In the genomic region with DNA sequence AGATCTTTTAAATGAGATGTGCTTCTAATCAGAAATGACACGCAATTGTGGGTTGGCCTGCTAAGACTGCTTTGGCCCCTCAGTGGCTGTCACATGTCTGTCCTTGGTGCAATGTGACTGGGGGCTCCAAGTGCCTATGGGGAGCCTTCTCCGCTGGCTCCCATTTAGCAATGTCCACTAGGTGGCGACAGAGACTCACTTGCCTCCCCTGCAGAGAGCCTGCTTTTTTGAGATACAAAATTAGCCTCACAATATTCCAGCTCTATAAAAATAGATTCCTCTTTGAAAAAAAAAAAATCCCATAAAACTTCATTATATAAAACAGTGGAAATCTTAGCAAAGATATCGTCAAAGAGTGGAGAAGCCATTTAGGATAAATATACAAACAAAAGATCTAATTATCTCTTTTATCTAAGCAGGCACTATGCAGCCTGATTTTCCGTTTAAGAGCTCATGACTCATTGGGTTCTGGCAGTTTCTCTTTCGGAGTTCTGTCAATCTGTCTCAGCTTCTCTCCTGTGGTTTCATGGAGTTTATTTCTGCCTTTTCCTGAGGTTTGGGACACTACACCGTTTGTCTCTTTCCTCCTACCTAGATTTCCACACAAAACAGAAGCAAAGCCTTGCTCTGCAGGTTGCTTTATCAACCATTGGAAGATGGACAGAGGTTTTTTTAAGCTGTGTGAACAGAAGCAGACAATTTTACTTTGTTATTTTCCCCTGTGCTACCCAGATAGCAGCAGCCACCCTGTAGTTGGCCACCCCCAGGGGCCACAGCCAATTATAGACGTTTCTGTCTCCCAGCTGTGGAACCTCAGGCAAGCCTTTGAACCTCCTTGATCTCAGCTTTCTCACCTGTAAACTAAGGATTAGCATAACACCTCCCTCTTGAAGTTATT, we compare ENCODE assay signal across 8 cellular contexts.
DNase-seq lines count a peak whose midpoint lies in the region; ATAC-seq and TF ChIP-seq lines count a peak whose summit lies in the region.

No MANE protein-coding gene starts in this region.

- BruUV-seq in mammary epithelial cell (replicated peaks; lab: Mats Ljungman, UMichigan) = no TSS peak

- POLR2A ChIA-PET in HEK293T (lab: Yijun Ruan, JAX) = no interaction called here

- TF ChIP-seq CTCF in VCaP (conservative IDR thresholded peaks at IDR 0.05) = peak; percentile 98
- peak; percentile 97 for TF ChIP-seq CTCF in mammary epithelial cell (conservative IDR thresholded peaks at IDR 0.05 in 1 of 2, IDR thresholded peaks at IDR 0.05 in 1 of 2; ENCODE audit: extremely low read depth in 1 of 2, insufficient read depth in 1 of 2, low read depth in 1 of 2, low read length in 2 of 2)

- H4K20me1 ChIP-seq in mammary epithelial cell (ENCODE audit: insufficient read depth, low read length) = no peaks in the 10 kb centered on the region

- H3K27me3 ChIP-seq in mammary epithelial cell (ENCODE audit: insufficient read depth, low read length) = no peaks in the 10 kb centered on the region

- DNase-seq in EH (ENCODE audit: low read depth) = peak; percentile 83
- peak; percentile 75 for DNase-seq in HEK293T (ENCODE audit: extremely low spot score)
- peak; percentile 51 for DNase-seq in NCI-H146 (lab: John Stamatoyannopoulos, UW)
- peak; percentile 75 for DNase-seq in mammary epithelial cell
- DNase-seq in islet precursor cell = peak; percentile 73
- DNase-seq in stimulated activated CD4-positive, alpha-beta T cell treated with anti-CD3 and anti-CD28 coated beads, Interleukin-12 subunit alpha, Interleukin-12 subunit beta, amount 100 ng/mL, for 4 hours = peak; percentile 53

- H3K4me2 ChIP-seq in mammary epithelial cell (ENCODE audit: insufficient read depth, low read depth, low read length) = peak overlapping the region; percentile 83

- H3K4me3 ChIP-seq in mammary epithelial cell (replicated peaks in 1 of 3; ENCODE audit: insufficient read depth in 1 of 3, low read depth in 2 of 3, low read length in 3 of 3) = peak overlapping the region in 2 of 3 experiments; percentile 8 to 34

- H3K36me3 ChIP-seq in mammary epithelial cell (ENCODE audit: insufficient read depth, low read length) = no peaks in the 10 kb centered on the region

- ATAC-seq in GM21717 (IDR thresholded peaks at IDR 0.05; ENCODE audit: unreplicated experiment) = no peak

- WGBS in mammary epithelial cell (ENCODE audit: low coverage, missing lambda C conversion rate) = 2% methylated on average over 8 of the region's 8 CpGs

- peak overlapping the region; percentile 35 for H3K9ac ChIP-seq in mammary epithelial cell (ENCODE audit: insufficient read depth, low read length)

- CTCF ChIA-PET in HEK293T (lab: Yijun Ruan, JAX) = interaction anchor here (0.6 to 3.1 kb wide), 26 partner anchors 8 to 1468 kb away, joined by 3 to 27 read pairs (median 4); no protein-coding TSS in a partner anchor
- CTCF ChIA-PET in mammary epithelial cell (lab: Charles Lee; ENCODE audit: low non-redundant PET) = interaction anchor here (0.5 to 1.7 kb wide), 21 partner anchors 19 to 336 kb away, joined by 3 to 28 read pairs (median 4); no protein-coding TSS in a partner anchor

- intact Hi-C loops in mammary epithelial cell (cut with micrococcal nuclease) = loop anchor here (1.0 to 5.0 kb wide), 6 partner anchors 29 to 334 kb away; no protein-coding TSS in a partner anchor

- no peaks in the 10 kb centered on the region for H3K79me2 ChIP-seq in mammary epithelial cell (ENCODE audit: insufficient read depth, low read length)

- H3K9me3 ChIP-seq in mammary epithelial cell (replicated peaks; ENCODE audit: insufficient read depth, low read length) = no peaks in the 10 kb centered on the region

- dilution Hi-C loops in mammary epithelial cell (cut with HindIII; ENCODE audit: low sequenced_read_pairs) = no loop called here

- H3K27ac ChIP-seq in VCaP (no peak overlapping the region), mammary epithelial cell (ENCODE audit: insufficient read depth, low read depth, low read length) (peak overlapping the region; percentile 47)

- peaks cover 8% of the 10 kb centered on the region for H3K4me1 ChIP-seq in mammary epithelial cell (ENCODE audit: insufficient read depth, low read length)

- peak overlapping the region; percentile 93 for H2AFZ ChIP-seq in mammary epithelial cell (ENCODE audit: low read depth, low read length)

- in situ Hi-C loops in mammary epithelial cell (cut with MboI; ENCODE audit: low sequenced_read_pairs in 2 of 2) = loop anchor here (5.0 to 25.0 kb wide), 2 partner anchors 124 to 219 kb away; no protein-coding TSS in a partner anchor

TF ChIP-seq in HEK293T, 16 proteins besides CTCF, POLR2A, EP300 and RAD21:
- no peak for TF ChIP-seq FOXA1 (IDR thresholded peaks at IDR 0.05)
- TF ChIP-seq L3MBTL2 (conservative IDR thresholded peaks at IDR 0.05) = no peak
- TF ChIP-seq NFRKB (IDR thresholded peaks at IDR 0.05) = no peak
- TF ChIP-seq, protein P1, sequence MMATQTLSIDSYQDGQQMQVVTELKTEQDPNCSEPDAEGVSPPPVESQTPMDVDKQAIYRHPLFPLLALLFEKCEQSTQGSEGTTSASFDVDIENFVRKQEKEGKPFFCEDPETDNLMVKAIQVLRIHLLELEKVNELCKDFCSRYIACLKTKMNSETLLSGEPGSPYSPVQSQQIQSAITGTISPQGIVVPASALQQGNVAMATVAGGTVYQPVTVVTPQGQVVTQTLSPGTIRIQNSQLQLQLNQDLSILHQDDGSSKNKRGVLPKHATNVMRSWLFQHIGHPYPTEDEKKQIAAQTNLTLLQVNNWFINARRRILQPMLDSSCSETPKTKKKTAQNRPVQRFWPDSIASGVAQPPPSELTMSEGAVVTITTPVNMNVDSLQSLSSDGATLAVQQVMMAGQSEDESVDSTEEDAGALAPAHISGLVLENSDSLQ (IDR thresholded peaks at IDR 0.05) = no peak
- no peak for TF ChIP-seq ELF4 (IDR thresholded peaks at IDR 0.05)
- TF ChIP-seq FOXK2 (IDR thresholded peaks at IDR 0.05) = no peak
- no peak for TF ChIP-seq SP1 (IDR thresholded peaks at IDR 0.05)
- no peak for TF ChIP-seq TARDBP (IDR thresholded peaks at IDR 0.05)
- no peak for TF ChIP-seq SUZ12 (IDR thresholded peaks at IDR 0.05)
- no peak for TF ChIP-seq ARNT (IDR thresholded peaks at IDR 0.05)
- no peak for TF ChIP-seq FOXM1 (IDR thresholded peaks at IDR 0.05; ENCODE audit: borderline replicate concordance)
- no peak for TF ChIP-seq HDGF (IDR thresholded peaks at IDR 0.05; ENCODE audit: borderline replicate concordance)
- no peak for TF ChIP-seq ZNF384 (IDR thresholded peaks at IDR 0.05)
- TF ChIP-seq LEF1 (IDR thresholded peaks at IDR 0.05; ENCODE audit: borderline replicate concordance) = no peak
- TF ChIP-seq CTBP1 (IDR thresholded peaks at IDR 0.05; ENCODE audit: borderline replicate concordance) = no peak
- TF ChIP-seq BHLHE40 (IDR thresholded peaks at IDR 0.05; ENCODE audit: borderline replicate concordance) = no peak
TF ChIP-seq in HEK293T: peak in this region for 0.
